Comparison of ENCODE assay signal across 23 cellular contexts in the genomic region with DNA sequence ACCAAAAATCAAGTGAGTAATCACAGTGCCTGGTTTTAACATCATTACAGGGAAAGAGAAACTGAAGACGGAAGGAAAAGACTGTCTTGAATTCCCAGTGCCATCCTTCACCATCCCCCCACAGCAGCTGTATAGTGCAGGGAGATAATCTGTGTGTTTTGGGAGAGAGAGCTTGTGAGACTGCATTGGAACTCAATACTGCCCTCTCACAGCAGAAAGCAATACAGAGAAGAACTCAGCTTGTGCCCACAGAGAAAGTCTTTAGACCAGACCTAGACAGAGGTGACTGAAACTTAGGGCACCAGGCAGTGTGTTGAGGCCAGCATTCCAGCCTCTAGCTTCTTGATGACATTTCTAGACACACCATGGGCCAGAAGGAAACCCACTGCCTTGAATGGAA.
"Had no signal": no experiment of that assay in that cellular context is flagged by ENCODE, and none has a peak within 500 bp of the region (broad histone marks: within the 10 kb centered on the region; RNA-seq: fewer than 3 reads in every experiment).

No MANE protein-coding gene starts in this region.

- H3K27ac ChIP-seq: adrenal gland, SK-N-MC, VCaP had no signal

- H3K4me1 Mint-ChIP-seq: activated naive CD8-positive, alpha-beta T cell treated with anti-CD3 and anti-CD28 coated beads, Interleukin-2, amount 10 ng/mL, durations not matched to agents 7 days and 5 days; T-cell had no signal

- H3K4me1 ChIP-seq: adrenal gland had no signal

- H3K36me3 ChIP-seq: adrenal gland had no signal

- H3K4me3 Mint-ChIP-seq: activated CD8-positive, alpha-beta T cell treated with anti-CD3 and anti-CD28 coated beads for 36 hours; activated naive CD8-positive, alpha-beta T cell treated with anti-CD3 and anti-CD28 coated beads, Interleukin-2, amount 10 ng/mL, durations not matched to agents 7 days and 5 days; T-cell had no signal

- H3K9me3 ChIP-seq: adrenal gland had no signal

- H3K27ac Mint-ChIP-seq: activated CD8-positive, alpha-beta T cell treated with anti-CD3 and anti-CD28 coated beads for 36 hours; activated naive CD8-positive, alpha-beta T cell treated with anti-CD3 and anti-CD28 coated beads, Interleukin-2, amount 10 ng/mL, durations not matched to agents 7 days and 5 days; T-cell had no signal

- H3K4me3 ChIP-seq: adrenal gland, SK-N-MC had no signal

- H3K36me3 Mint-ChIP-seq: activated naive CD8-positive, alpha-beta T cell treated with anti-CD3 and anti-CD28 coated beads, Interleukin-2, amount 10 ng/mL, durations not matched to agents 7 days and 5 days; T-cell had no signal

- ATAC-seq: activated CD8-positive, alpha-beta T cell treated with anti-CD3 and anti-CD28 coated beads for 36 hours; Panc1; T-cell had no signal

- H3K27me3 Mint-ChIP-seq: activated CD8-positive, alpha-beta T cell treated with anti-CD3 and anti-CD28 coated beads for 36 hours; activated naive CD8-positive, alpha-beta T cell treated with anti-CD3 and anti-CD28 coated beads, Interleukin-2, amount 10 ng/mL, durations not matched to agents 7 days and 5 days; T-cell had no signal

- DNase-seq: activated CD4-positive, alpha-beta T cell treated with anti-CD3 and anti-CD28 coated beads for 4 hours; activated CD8-positive, alpha-beta memory T cell treated with anti-CD3 and anti-CD28 coated beads, Interleukin-2, amount 50 U/mL, for 48 hours; activated CD8-positive, alpha-beta T cell treated with anti-CD3 and anti-CD28 coated beads for 36 hours; activated naive CD4-positive, alpha-beta T cell treated with anti-CD3 and anti-CD28 coated beads, Interleukin-2, amount 50 U/mL, for 16 hours; activated naive CD8-positive, alpha-beta T cell treated with anti-CD3 and anti-CD28 coated beads, Interleukin-2, amount 10 ng/mL, durations not matched to agents 7 days and 5 days; activated T-cell treated with anti-CD3 and anti-CD28 coated beads, Interleukin-2, amount 50 U/mL, for 1 hour; adrenal gland; anterior cingulate cortex; cerebellar nuclear complex; Karpas-422; NCI-H1048; NCI-H146; NCI-H187 treated with DMSO at 0.1 percent for 48 hours; NCI-H2081 treated with DMSO at 0.1 percent for 48 hours; NCI-H446; Right ventricle myocardium superior; RPMI8226; T-cell; T-helper 2 cell; T1000 had no signal

- H3K27me3 ChIP-seq: adrenal gland had no signal
